Comparison of ENCODE assay signal across 1 cellular context in the genomic region with DNA sequence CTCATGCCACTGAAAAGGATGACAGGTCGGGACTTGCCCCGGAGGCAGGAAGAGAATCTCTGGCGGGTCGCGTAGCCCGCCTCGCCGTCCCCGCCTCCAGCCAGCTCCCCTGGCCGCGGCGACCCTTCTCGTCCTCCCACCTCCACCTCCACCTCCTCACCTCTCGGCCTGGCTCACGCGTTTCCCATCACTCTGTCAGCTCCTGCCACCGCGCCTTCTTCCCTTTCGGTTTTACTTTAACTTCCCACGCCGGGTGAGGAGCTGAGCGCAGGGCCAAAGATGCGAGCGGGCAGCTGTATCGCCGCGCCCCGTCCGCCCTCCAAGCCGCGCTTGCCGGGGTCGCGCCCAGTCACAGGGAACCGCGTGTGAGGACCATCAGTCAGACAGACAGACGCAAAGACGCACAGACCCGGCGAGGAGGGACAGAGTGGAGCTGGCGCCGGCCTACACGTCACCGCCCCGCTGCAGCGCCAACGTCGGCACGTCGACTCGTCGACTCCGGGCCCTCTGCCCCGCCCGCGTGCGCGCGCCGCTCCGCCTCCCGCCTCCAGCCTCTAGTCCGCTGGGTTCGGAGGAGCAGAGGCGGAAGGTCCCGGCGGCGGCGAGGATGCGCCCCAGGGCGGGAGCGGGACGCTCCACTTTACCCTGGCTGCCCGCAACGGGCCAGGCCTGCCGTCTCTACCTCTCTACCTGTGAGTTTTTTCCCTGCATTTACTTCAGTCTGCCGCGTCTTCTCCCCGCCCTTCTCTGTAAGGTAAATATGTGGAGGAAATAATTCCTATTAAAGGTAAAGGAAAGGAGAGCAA.
TF ChIP-seq lines count a peak whose summit lies in the region.

A gene with protein sequence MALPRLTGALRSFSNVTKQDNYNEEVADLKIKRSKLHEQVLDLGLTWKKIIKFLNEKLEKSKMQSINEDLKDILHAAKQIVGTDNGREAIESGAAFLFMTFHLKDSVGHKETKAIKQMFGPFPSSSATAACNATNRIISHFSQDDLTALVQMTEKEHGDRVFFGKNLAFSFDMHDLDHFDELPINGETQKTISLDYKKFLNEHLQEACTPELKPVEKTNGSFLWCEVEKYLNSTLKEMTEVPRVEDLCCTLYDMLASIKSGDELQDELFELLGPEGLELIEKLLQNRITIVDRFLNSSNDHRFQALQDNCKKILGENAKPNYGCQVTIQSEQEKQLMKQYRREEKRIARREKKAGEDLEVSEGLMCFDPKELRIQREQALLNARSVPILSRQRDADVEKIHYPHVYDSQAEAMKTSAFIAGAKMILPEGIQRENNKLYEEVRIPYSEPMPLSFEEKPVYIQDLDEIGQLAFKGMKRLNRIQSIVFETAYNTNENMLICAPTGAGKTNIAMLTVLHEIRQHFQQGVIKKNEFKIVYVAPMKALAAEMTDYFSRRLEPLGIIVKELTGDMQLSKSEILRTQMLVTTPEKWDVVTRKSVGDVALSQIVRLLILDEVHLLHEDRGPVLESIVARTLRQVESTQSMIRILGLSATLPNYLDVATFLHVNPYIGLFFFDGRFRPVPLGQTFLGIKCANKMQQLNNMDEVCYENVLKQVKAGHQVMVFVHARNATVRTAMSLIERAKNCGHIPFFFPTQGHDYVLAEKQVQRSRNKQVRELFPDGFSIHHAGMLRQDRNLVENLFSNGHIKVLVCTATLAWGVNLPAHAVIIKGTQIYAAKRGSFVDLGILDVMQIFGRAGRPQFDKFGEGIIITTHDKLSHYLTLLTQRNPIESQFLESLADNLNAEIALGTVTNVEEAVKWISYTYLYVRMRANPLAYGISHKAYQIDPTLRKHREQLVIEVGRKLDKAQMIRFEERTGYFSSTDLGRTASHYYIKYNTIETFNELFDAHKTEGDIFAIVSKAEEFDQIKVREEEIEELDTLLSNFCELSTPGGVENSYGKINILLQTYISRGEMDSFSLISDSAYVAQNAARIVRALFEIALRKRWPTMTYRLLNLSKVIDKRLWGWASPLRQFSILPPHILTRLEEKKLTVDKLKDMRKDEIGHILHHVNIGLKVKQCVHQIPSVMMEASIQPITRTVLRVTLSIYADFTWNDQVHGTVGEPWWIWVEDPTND (N-terminal part only) (minus strand): TSS at position 429 of the 806 bp plus-strand sequence. CDS start 13,332 bp downstream, outside the sequence.

TF ChIP-seq in HepG2, 621 proteins besides CTCF, POLR2A, EP300 and RAD21 (continued from another document and continues in another):
- TF ChIP-seq, protein P1, sequence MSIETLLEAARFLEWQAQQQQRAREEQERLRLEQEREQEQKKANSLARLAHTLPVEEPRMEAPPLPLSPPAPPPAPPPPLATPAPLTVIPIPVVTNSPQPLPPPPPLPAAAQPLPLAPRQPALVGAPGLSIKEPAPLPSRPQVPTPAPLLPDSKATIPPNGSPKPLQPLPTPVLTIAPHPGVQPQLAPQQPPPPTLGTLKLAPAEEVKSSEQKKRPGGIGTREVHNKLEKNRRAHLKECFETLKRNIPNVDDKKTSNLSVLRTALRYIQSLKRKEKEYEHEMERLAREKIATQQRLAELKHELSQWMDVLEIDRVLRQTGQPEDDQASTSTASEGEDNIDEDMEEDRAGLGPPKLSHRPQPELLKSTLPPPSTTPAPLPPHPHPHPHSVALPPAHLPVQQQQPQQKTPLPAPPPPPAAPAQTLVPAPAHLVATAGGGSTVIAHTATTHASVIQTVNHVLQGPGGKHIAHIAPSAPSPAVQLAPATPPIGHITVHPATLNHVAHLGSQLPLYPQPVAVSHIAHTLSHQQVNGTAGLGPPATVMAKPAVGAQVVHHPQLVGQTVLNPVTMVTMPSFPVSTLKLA (IDR thresholded peaks at IDR 0.05): peak; percentile 32; the same call in 1 of the 2 replicates
- TF ChIP-seq CEBPB (IDR thresholded peaks at IDR 0.05; ENCODE audit: borderline replicate concordance, low read depth, low read length) (no peak), ZMYM4 (CRISPR knock-in tag; IDR thresholded peaks at IDR 0.05) (peak; percentile 96), DPF2 (CRISPR knock-in tag; IDR thresholded peaks at IDR 0.05; ENCODE audit: borderline replicate concordance, low read depth) (peak; percentile 18; the same call in 1 of the 2 replicates), ZNF644 (CRISPR knock-in tag; IDR thresholded peaks at IDR 0.05; ENCODE audit: low read depth) (0 out of 2 replicates have a peak, but pooled peaks have one; percentile 20), ZEB1 (IDR thresholded peaks at IDR 0.05; ENCODE audit: insufficient replicate concordance, low read depth) (no peak), MTA1 (CRISPR knock-in tag; IDR thresholded peaks at IDR 0.05; ENCODE audit: borderline replicate concordance) (peak; percentile 86; the same call in 1 of the 2 replicates), MIER3 (CRISPR knock-in tag; IDR thresholded peaks at IDR 0.05; ENCODE audit: borderline replicate concordance) (no peak; the same call in none of the 2 replicates), ZNF510 (CRISPR knock-in tag; IDR thresholded peaks at IDR 0.05; ENCODE audit: low read depth) (0 out of 2 replicates have a peak, but pooled peaks have one; percentile 27), JUND (CRISPR knock-in tag; IDR thresholded peaks at IDR 0.05) (0 out of 2 replicates have a peak, but pooled peaks have one; percentile 53), CBX2 (IDR thresholded peaks at IDR 0.05; ENCODE audit: low read depth, low read length) (no peak), CBX2 (CRISPR knock-in tag; IDR thresholded peaks at IDR 0.05; ENCODE audit: low read depth) (no peak), MYC (CRISPR knock-in tag; IDR thresholded peaks at IDR 0.05; ENCODE audit: borderline replicate concordance) (peak; percentile 90), NFRKB (IDR thresholded peaks at IDR 0.05) (no peak), NFKBIZ (CRISPR knock-in tag; IDR thresholded peaks at IDR 0.05) (peak; percentile 27; the same call in 1 of the 2 replicates), ZNF614 (CRISPR knock-in tag; IDR thresholded peaks at IDR 0.05; ENCODE audit: borderline replicate concordance) (peak; percentile 93; the same call in 1 of the 2 replicates), ZFP36L2 (CRISPR knock-in tag; IDR thresholded peaks at IDR 0.05) (no peak), FOXA3 (CRISPR knock-in tag; IDR thresholded peaks at IDR 0.05) (peak; percentile 60), HIVEP1 (CRISPR knock-in tag; IDR thresholded peaks at IDR 0.05) (peak; percentile 47; the same call in 1 of the 2 replicates), ZSCAN9 (CRISPR knock-in tag; IDR thresholded peaks at IDR 0.05; ENCODE audit: borderline replicate concordance) (peak; percentile 76; the same call in 1 of the 2 replicates), ZNF468 (CRISPR knock-in tag; IDR thresholded peaks at IDR 0.05) (peak; percentile 97), AHR (CRISPR knock-in tag; IDR thresholded peaks at IDR 0.05) (peak; percentile 80; the same call in 1 of the 2 replicates), ZNF430 (CRISPR knock-in tag; IDR thresholded peaks at IDR 0.05) (peak; percentile 65), ZNF792 (CRISPR knock-in tag; IDR thresholded peaks at IDR 0.05) (peak; percentile 93), ZFP82 (CRISPR knock-in tag; IDR thresholded peaks at IDR 0.05; ENCODE audit: borderline replicate concordance) (peak; percentile 97; the same call in 1 of the 2 replicates)
- TF ChIP-seq, protein P2, sequence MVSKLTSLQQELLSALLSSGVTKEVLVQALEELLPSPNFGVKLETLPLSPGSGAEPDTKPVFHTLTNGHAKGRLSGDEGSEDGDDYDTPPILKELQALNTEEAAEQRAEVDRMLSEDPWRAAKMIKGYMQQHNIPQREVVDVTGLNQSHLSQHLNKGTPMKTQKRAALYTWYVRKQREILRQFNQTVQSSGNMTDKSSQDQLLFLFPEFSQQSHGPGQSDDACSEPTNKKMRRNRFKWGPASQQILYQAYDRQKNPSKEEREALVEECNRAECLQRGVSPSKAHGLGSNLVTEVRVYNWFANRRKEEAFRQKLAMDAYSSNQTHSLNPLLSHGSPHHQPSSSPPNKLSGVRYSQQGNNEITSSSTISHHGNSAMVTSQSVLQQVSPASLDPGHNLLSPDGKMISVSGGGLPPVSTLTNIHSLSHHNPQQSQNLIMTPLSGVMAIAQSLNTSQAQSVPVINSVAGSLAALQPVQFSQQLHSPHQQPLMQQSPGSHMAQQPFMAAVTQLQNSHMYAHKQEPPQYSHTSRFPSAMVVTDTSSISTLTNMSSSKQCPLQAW (CRISPR knock-in tag; IDR thresholded peaks at IDR 0.05): peak; percentile 75; the same call in 1 of the 2 replicates
- TF ChIP-seq, protein P3, sequence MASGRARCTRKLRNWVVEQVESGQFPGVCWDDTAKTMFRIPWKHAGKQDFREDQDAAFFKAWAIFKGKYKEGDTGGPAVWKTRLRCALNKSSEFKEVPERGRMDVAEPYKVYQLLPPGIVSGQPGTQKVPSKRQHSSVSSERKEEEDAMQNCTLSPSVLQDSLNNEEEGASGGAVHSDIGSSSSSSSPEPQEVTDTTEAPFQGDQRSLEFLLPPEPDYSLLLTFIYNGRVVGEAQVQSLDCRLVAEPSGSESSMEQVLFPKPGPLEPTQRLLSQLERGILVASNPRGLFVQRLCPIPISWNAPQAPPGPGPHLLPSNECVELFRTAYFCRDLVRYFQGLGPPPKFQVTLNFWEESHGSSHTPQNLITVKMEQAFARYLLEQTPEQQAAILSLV (CRISPR knock-in tag; IDR thresholded peaks at IDR 0.05; ENCODE audit: borderline replicate concordance): peak; percentile 98; the same call in 1 of the 2 replicates
- TF ChIP-seq, protein P4, sequence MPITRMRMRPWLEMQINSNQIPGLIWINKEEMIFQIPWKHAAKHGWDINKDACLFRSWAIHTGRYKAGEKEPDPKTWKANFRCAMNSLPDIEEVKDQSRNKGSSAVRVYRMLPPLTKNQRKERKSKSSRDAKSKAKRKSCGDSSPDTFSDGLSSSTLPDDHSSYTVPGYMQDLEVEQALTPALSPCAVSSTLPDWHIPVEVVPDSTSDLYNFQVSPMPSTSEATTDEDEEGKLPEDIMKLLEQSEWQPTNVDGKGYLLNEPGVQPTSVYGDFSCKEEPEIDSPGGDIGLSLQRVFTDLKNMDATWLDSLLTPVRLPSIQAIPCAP (CRISPR knock-in tag; IDR thresholded peaks at IDR 0.05; ENCODE audit: low read depth): peak; percentile 33; the same call in 1 of the 2 replicates
- TF ChIP-seq, protein P5, sequence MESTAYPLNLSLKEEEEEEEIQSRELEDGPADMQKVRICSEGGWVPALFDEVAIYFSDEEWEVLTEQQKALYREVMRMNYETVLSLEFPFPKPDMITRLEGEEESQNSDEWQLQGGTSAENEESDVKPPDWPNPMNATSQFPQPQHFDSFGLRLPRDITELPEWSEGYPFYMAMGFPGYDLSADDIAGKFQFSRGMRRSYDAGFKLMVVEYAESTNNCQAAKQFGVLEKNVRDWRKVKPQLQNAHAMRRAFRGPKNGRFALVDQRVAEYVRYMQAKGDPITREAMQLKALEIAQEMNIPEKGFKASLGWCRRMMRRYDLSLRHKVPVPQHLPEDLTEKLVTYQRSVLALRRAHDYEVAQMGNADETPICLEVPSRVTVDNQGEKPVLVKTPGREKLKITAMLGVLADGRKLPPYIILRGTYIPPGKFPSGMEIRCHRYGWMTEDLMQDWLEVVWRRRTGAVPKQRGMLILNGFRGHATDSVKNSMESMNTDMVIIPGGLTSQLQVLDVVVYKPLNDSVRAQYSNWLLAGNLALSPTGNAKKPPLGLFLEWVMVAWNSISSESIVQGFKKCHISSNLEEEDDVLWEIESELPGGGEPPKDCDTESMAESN (CRISPR knock-in tag; conservative IDR thresholded peaks at IDR 0.05): peak; percentile 96
- TF ChIP-seq, protein P6, sequence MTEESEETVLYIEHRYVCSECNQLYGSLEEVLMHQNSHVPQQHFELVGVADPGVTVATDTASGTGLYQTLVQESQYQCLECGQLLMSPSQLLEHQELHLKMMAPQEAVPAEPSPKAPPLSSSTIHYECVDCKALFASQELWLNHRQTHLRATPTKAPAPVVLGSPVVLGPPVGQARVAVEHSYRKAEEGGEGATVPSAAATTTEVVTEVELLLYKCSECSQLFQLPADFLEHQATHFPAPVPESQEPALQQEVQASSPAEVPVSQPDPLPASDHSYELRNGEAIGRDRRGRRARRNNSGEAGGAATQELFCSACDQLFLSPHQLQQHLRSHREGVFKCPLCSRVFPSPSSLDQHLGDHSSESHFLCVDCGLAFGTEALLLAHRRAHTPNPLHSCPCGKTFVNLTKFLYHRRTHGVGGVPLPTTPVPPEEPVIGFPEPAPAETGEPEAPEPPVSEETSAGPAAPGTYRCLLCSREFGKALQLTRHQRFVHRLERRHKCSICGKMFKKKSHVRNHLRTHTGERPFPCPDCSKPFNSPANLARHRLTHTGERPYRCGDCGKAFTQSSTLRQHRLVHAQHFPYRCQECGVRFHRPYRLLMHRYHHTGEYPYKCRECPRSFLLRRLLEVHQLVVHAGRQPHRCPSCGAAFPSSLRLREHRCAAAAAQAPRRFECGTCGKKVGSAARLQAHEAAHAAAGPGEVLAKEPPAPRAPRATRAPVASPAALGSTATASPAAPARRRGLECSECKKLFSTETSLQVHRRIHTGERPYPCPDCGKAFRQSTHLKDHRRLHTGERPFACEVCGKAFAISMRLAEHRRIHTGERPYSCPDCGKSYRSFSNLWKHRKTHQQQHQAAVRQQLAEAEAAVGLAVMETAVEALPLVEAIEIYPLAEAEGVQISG (CRISPR knock-in tag; IDR thresholded peaks at IDR 0.05): peak; percentile 86
